In the genomic region with DNA sequence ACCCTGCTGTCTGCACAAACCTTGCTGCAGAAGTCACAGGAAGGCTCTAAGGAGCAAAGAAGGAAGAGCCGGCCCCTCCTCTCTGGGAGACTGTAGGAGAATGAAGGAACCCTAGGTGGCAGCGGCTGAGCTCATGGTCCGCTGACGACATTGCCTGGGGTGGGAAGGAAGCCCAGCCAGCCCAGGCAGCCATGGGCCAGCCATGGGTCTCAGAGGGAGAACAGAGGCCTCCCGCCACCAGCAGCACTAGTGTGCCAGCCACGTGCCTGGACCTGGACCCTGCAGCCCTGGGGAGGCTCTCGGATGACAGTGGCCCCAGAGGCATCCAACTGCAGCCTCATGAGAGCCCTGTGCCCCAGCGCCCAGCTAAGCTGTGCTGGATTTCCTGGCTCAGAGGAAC, we compare ENCODE assay signal across 9 cellular contexts. TPM values are rescaled to one million over a fixed set of nuclear protein-coding genes. Genes with fewer than 3 reads are reported as not detected.
DNase-seq lines count a peak whose midpoint lies in the region; ATAC-seq and TF ChIP-seq lines count a peak whose summit lies in the region.
"Had no signal": no experiment of that assay in that cellular context is flagged by ENCODE, and none has a peak within 500 bp of the region (broad histone marks: within the 10 kb centered on the region; RNA-seq: fewer than 3 reads in every experiment).

No MANE protein-coding gene starts in this region.

- H3K4me2 ChIP-seq in HCT116 (ENCODE audit: low read length) = no peak overlapping the region
- no peak overlapping the region for H3K4me2 ChIP-seq in mesenchymal stem cell (ENCODE audit: low read length, poor library complexity, severe bottlenecking)

- H4K20me1 ChIP-seq in HCT116 (ENCODE audit: insufficient read depth) = no peaks in the 10 kb centered on the region

- no peaks in the 10 kb centered on the region for H3K79me1 ChIP-seq in mesenchymal stem cell (replicated peaks; ENCODE audit: low read length, poor library complexity, severe bottlenecking)

- H4K91ac ChIP-seq in mesenchymal stem cell (ENCODE audit: low read length) = no peak overlapping the region

- CTCF ChIA-PET in AG04449 (lab: Yijun Ruan, JAX) (no interaction called here), HCT116 (lab: Charles Lee) (no interaction called here)
- CTCF ChIA-PET in CD4-positive, alpha-beta T cell (lab: Charles Lee) = no interaction called here

- H3K27me3 Mint-ChIP-seq in CD4-positive, alpha-beta T cell = peaks cover 9% of the 10 kb centered on the region

- H3K27ac Mint-ChIP-seq in CD4-positive, alpha-beta T cell = no peak overlapping the region
- H3K27ac Mint-ChIP-seq: T-helper 17 cell had no signal

- 58% methylated on average over 8 of the region's 8 CpGs for WGBS in mesenchymal stem cell

- no peak overlapping the region for H2BK5ac ChIP-seq in mesenchymal stem cell (ENCODE audit: low read depth, low read length, poor library complexity, severe bottlenecking)

- H3K9me3 ChIP-seq in HCT116 (ENCODE audit: control insufficient read depth in 1 of 2, insufficient read depth in 1 of 2, low read depth in 1 of 2, low read length in 2 of 2) (no peaks in the 10 kb centered on the region), mesenchymal stem cell (ENCODE audit: control insufficient read depth, low read length) (no peaks in the 10 kb centered on the region)
- H3K9me3 ChIP-seq in CD4-positive, alpha-beta T cell (ENCODE audit: control insufficient read depth, low read length) = no peaks in the 10 kb centered on the region

- peak overlapping the region; percentile 76 for H2AK5ac ChIP-seq in mesenchymal stem cell (ENCODE audit: low read length, severe bottlenecking)

- H3K9ac ChIP-seq in HCT116 (ENCODE audit: low read length) = no peak overlapping the region
- H3K9ac ChIP-seq in mesenchymal stem cell (ENCODE audit: low read length) = no peak overlapping the region

- H3K4me1 Mint-ChIP-seq in CD4-positive, alpha-beta T cell (ENCODE audit: low read depth) = no peaks in the 10 kb centered on the region

- no peak overlapping the region for H2BK120ac ChIP-seq in mesenchymal stem cell (ENCODE audit: low read depth, low read length)

- H3K4me3 Mint-ChIP-seq in CD4-positive, alpha-beta T cell = no peak overlapping the region

- H3K36me3 ChIP-seq in HCT116 (ENCODE audit: control insufficient read depth in 1 of 2, insufficient read depth in 2 of 2, low read length in 2 of 2) (no peaks in the 10 kb centered on the region), mesenchymal stem cell (ENCODE audit: control insufficient read depth in 1 of 2, insufficient read depth in 2 of 2, low read depth in 1 of 2, low read length in 2 of 2) (no peaks in the 10 kb centered on the region)

- no peak overlapping the region for H3K4ac ChIP-seq in mesenchymal stem cell (ENCODE audit: low read depth in 1 of 2, low read length in 2 of 2)

- H2BK15ac ChIP-seq in mesenchymal stem cell (ENCODE audit: low read depth, poor library complexity, severe bottlenecking) = no peak overlapping the region

- no peak overlapping the region for H3K23ac ChIP-seq in mesenchymal stem cell (ENCODE audit: low read length in 2 of 2)

- H3K9me3 Mint-ChIP-seq in CD4-positive, alpha-beta T cell = no peaks in the 10 kb centered on the region

- POLR2A ChIA-PET in AG04449 (lab: Yijun Ruan, JAX) (interaction anchor here (0.9 kb wide), 1 partner anchor 13 kb away, joined by 3 read pairs; no protein-coding TSS in a partner anchor), HCT116 (lab: Charles Lee) (no interaction called here)
- POLR2A ChIA-PET in CD4-positive, alpha-beta T cell (lab: Charles Lee) = no interaction called here

- ATAC-seq in HCT116 (peak; percentile 80), HG03135 (IDR thresholded peaks at IDR 0.05; ENCODE audit: unreplicated experiment) (no peak)
- no peak for ATAC-seq in CD4-positive, alpha-beta T cell (ENCODE audit: poor library complexity)
- ATAC-seq: T-helper 17 cell had no signal

- RAD21 ChIA-PET in HCT116 (lab: Charles Lee; ENCODE audit: low non-redundant PET in 1 of 2, low total read pairs in 2 of 2, uncharacterized antibody in 2 of 2, unreplicated experiment in 2 of 2) = no interaction called here

- no peak overlapping the region for H3K27ac ChIP-seq in HCT116 (ENCODE audit: low read depth, low read length)
- no peak overlapping the region for H3K27ac ChIP-seq in mesenchymal stem cell (ENCODE audit: low read length, poor library complexity, severe bottlenecking)
- H3K27ac ChIP-seq in CD4-positive, alpha-beta T cell (ENCODE audit: low read depth, low read length) = no peak overlapping the region

- TF ChIP-seq CTCF in AG04449 (IDR thresholded peaks at IDR 0.05; ENCODE audit: insufficient read depth, low read length, missing control alignments) = peak; percentile 13
- TF ChIP-seq CTCF in HCT116 (IDR thresholded peaks at IDR 0.05 in 2 of 3, conservative IDR thresholded peaks at IDR 0.05 in 1 of 3; ENCODE audit: borderline replicate concordance in 1 of 3, insufficient read depth in 1 of 3, low read depth in 2 of 3, low read length in 2 of 3) = 0 out of 6 replicates have a peak, but pooled peaks of 2 of the 3 experiments have one; percentile 3 to 5
- no peak for TF ChIP-seq CTCF in choroid plexus epithelial cell (conservative IDR thresholded peaks at IDR 0.05; ENCODE audit: low read depth, low read length)
- no peak for TF ChIP-seq CTCF in CD4-positive, alpha-beta T cell (IDR thresholded peaks at IDR 0.05)

- TF ChIP-seq RAD21 in HCT116 (IDR thresholded peaks at IDR 0.05; ENCODE audit: low read depth) = no peak

- TF ChIP-seq POLR2A in HCT116 (IDR thresholded peaks at IDR 0.05; ENCODE audit: borderline replicate concordance, extremely low read depth, insufficient read depth, insufficient read length) = no peak

- H3K79me2 ChIP-seq in HCT116 (ENCODE audit: insufficient read depth, low read length) = no peaks in the 10 kb centered on the region

- no TSS peak for BruUV-seq in HCT116 (replicated peaks; lab: Mats Ljungman, UMichigan)

- no peaks in the 10 kb centered on the region for H3K9me2 ChIP-seq in HCT116 (ENCODE audit: insufficient read depth)

- H2AFZ ChIP-seq in HCT116 (ENCODE audit: low read depth, low read length, poor library complexity, severe bottlenecking) = no peak overlapping the region
- no peak overlapping the region for H2AFZ ChIP-seq in mesenchymal stem cell (ENCODE audit: low read depth, low read length)

- H2BK12ac ChIP-seq in mesenchymal stem cell (ENCODE audit: low read length in 2 of 2) = peak overlapping the region in 1 of 2 experiments; percentile 27

- H3K27me3 ChIP-seq in HCT116 (ENCODE audit: insufficient read depth, low read length) (no peaks in the 10 kb centered on the region), mesenchymal stem cell (ENCODE audit: control insufficient read depth in 1 of 2, insufficient read depth in 1 of 2, low read length in 2 of 2) (peaks cover 0 to 25% of the 10 kb centered on the region in 2 experiments)
- H3K27me3 ChIP-seq in CD4-positive, alpha-beta T cell (ENCODE audit: control insufficient read depth, insufficient read depth, low read length) = no peaks in the 10 kb centered on the region

- H3K14ac ChIP-seq in mesenchymal stem cell (ENCODE audit: low read length in 2 of 2) = no peak overlapping the region

- H3K4me3 ChIP-seq in AG04449 (ENCODE audit: low read depth, low read length) (no peak overlapping the region), HCT116 (replicated peaks in 1 of 2; ENCODE audit: low read depth in 1 of 2, low read length in 2 of 2) (no peak overlapping the region), choroid plexus epithelial cell (ENCODE audit: low read depth, low read length) (no peak overlapping the region), mesenchymal stem cell (ENCODE audit: insufficient read depth in 1 of 2, low read depth in 1 of 2, low read length in 2 of 2) (no peak overlapping the region)

- peak overlapping the region; percentile 6 to 61 for H3K18ac ChIP-seq in mesenchymal stem cell (ENCODE audit: low read depth in 1 of 2, low read length in 2 of 2)

- H3K4me1 ChIP-seq in HCT116 (ENCODE audit: control insufficient read depth in 1 of 2, insufficient read depth in 2 of 2, low read length in 2 of 2) (peaks cover 6 to 26% of the 10 kb centered on the region in 2 experiments; a peak in 1 of 4 replicates), mesenchymal stem cell (ENCODE audit: control insufficient read depth, insufficient read depth, low read depth, low read length) (peaks cover 40% of the 10 kb centered on the region)

- DNase-seq in AG04449 (ENCODE audit: low read depth, low spot score) = no peak
- no peak for DNase-seq in HCT116 (ENCODE audit: low read depth, low spot score)
- peak; percentile 33 for DNase-seq in choroid plexus epithelial cell (ENCODE audit: low read depth)
- peak; percentile 55 for DNase-seq in mesenchymal stem cell
- no peak for DNase-seq in HCEC 1CT
- no peak for DNase-seq in NOMO-1 treated with dmso at 0.1 percent for 144 hours (lab: John Stamatoyannopoulos, UW; ENCODE audit: unreplicated experiment)
- DNase-seq in CD4-positive, alpha-beta T cell = no peak
- DNase-seq: T-helper 17 cell had no signal

- intact Hi-C loops in HCT116 (cut with micrococcal nuclease) = no loop called here
- intact Hi-C loops in CD4-positive, alpha-beta T cell (cut with DNase I, micrococcal nuclease) = no loop called here

- H3K36me3 Mint-ChIP-seq in CD4-positive, alpha-beta T cell (ENCODE audit: low read depth) = no peaks in the 10 kb centered on the region

- H4K8ac ChIP-seq in mesenchymal stem cell (ENCODE audit: low read length) = peak overlapping the region; percentile 8

TF ChIP-seq in HCT116, 20 proteins besides CTCF, POLR2A, EP300 and RAD21:
- no peak for TF ChIP-seq ELF1 (IDR thresholded peaks at IDR 0.05; ENCODE audit: borderline replicate concordance, low read depth)
TF ChIP-seq in HCT116: peak in this region for 0.

RNA-seq across cellular contexts. Expression of gene POFUT2, which starts 49.2 kb away (rescaled TPM):
- 20.5 TPM for total RNA-seq in HCT116 (2021; ENCODE audit: unreplicated experiment)
- 16.7 and 18.7 TPM in 2 replicates for polyA plus RNA-seq in HCT116 (2012)
- polyA plus RNA-seq in mesenchymal stem cell (2013, experiment 1 of 2) = 75.1 TPM
- 76.3 TPM for polyA plus RNA-seq in mesenchymal stem cell (2013, experiment 2 of 2)
- 10 to 100 TPM; 56.6 to 57.2 TPM for total RNA-seq in CD4-positive, alpha-beta T cell

Comparison
In these comparisons a context has a peak if more than half of its experiments do, and no peak if none do; other contexts are left out.
1. DNase-seq: peak in choroid plexus epithelial cell (single experiment) and mesenchymal stem cell (single experiment); none in AG04449 (single experiment), HCT116 (single experiment), HCEC 1CT (single experiment), NOMO-1 treated with dmso at 0.1 percent for 144 hours (single experiment) and CD4-positive, alpha-beta T cell (0 of 10).
2. CTCF ChIP-seq: peak in AG04449 (single experiment) and HCT116 (2 of 3); none in choroid plexus epithelial cell (single experiment) and CD4-positive, alpha-beta T cell (single experiment).